27 cellular contexts compared by ENCODE assay signal in genomic region chr2:29705636-29706035, GRCh38.
"Had no signal": no experiment of that assay in that cellular context is flagged by ENCODE, and none has a peak within 500 bp of the region (broad histone marks: within the 10 kb centered on the region; RNA-seq: fewer than 3 reads in every experiment).

No MANE protein-coding gene starts in this region.

- H3K9me3 ChIP-seq: SJCRH30 had no signal

- H3K4me1 Mint-ChIP-seq: activated CD4-positive, alpha-beta T cell treated with anti-CD3 and anti-CD28 coated beads for 36 hours; activated naive CD4-positive, alpha-beta T cell treated with anti-CD3 and anti-CD28 coated beads, Interleukin-2, amount 10 ng/mL, durations not matched to agents 7 days and 5 days had no signal

- H3K27ac Mint-ChIP-seq: activated CD4-positive, alpha-beta memory T cell treated with anti-CD3 and anti-CD28 coated beads for 36 hours; activated CD4-positive, alpha-beta T cell treated with anti-CD3 and anti-CD28 coated beads for 36 hours; activated naive CD4-positive, alpha-beta T cell treated with anti-CD3 and anti-CD28 coated beads, Interleukin-2, amount 10 ng/mL, durations not matched to agents 7 days and 5 days; activated naive CD8-positive, alpha-beta T cell; activated naive CD8-positive, alpha-beta T cell treated with anti-CD3 and anti-CD28 coated beads, Interleukin-2, amount 50 U/mL, for 24 hours; activated T-helper 1 cell treated with anti-CD3 and anti-CD28 coated beads, Interleukin-12 subunit alpha, Interleukin-12 subunit beta, Interleukin-2, Interleukin-4 antibody, amounts not matched to agents 30 ng/mL and 10 ng/mL and 1 ng/mL, durations not matched to agents 14 hours and 24 hours and 36 hours; T-helper 1 cell treated with Interleukin-12 subunit alpha and Interleukin-12 subunit beta and Interleukin-4 antibody, amounts not matched to agents 30 μg/mL and 1 μg/mL, for 36 hours; T-helper 2 cell treated with Interferon-gamma antibody and Interleukin-4, amounts not matched to agents 5 μg/mL and 100 μg/mL, for 36 hours; WTC11 had no signal

- DNase-seq: activated CD4-positive, alpha-beta memory T cell treated with anti-CD3 and anti-CD28 coated beads for 36 hours; activated CD4-positive, alpha-beta T cell treated with anti-CD3 and anti-CD28 coated beads for 36 hours; activated CD4-positive, alpha-beta T cell treated with anti-CD3 and anti-CD28 coated beads, Interleukin-2, amount 50 U/mL, for 1 hour; activated CD8-positive, alpha-beta memory T cell treated with anti-CD3 and anti-CD28 coated beads, Interleukin-2, amount 50 U/mL, for 4 hours; activated effector memory CD4-positive, alpha-beta T cell treated with Interleukin-2 at 50 U/mL for 16 hours; activated naive CD4-positive, alpha-beta T cell treated with anti-CD3 and anti-CD28 coated beads, Interleukin-2, amount 10 ng/mL, durations not matched to agents 7 days and 5 days; activated naive CD8-positive, alpha-beta T cell treated with anti-CD3 and anti-CD28 coated beads, Interleukin-2, amount 50 U/mL, for 24 hours; activated T-cell treated with anti-CD3 and anti-CD28 coated beads for 4 hours; activated T-cell treated with anti-CD3 and anti-CD28 coated beads, Interleukin-2, amount 50 U/mL, for 4 hours; anterior cingulate cortex; brain microvascular endothelial cell; central memory CD4-positive, alpha-beta T cell; NCI-H1105; NCI-H1417 treated with DMSO at 0.1 percent for 48 hours; NCI-H187 treated with DMSO at 0.1 percent for 48 hours; NCI-H2081; SHP77 had no signal

- H3K9me3 Mint-ChIP-seq: activated CD4-positive, alpha-beta memory T cell treated with anti-CD3 and anti-CD28 coated beads for 36 hours; activated naive CD4-positive, alpha-beta T cell treated with anti-CD3 and anti-CD28 coated beads, Interleukin-2, amount 10 ng/mL, durations not matched to agents 7 days and 5 days; activated naive CD8-positive, alpha-beta T cell treated with anti-CD3 and anti-CD28 coated beads, Interleukin-2, amount 50 U/mL, for 24 hours; activated T-cell treated with anti-CD3 and anti-CD28 coated beads, Interleukin-2, amount 50 U/mL, for 4 hours; activated T-helper 1 cell treated with anti-CD3 and anti-CD28 coated beads, Interleukin-12 subunit alpha, Interleukin-12 subunit beta, Interleukin-2, Interleukin-4 antibody, amounts not matched to agents 30 ng/mL and 10 ng/mL and 1 ng/mL, durations not matched to agents 14 hours and 24 hours and 36 hours; T-helper 1 cell treated with Interleukin-12 subunit alpha and Interleukin-12 subunit beta and Interleukin-4 antibody, amounts not matched to agents 30 μg/mL and 1 μg/mL, for 36 hours; T-helper 2 cell treated with Interferon-gamma antibody and Interleukin-4, amounts not matched to agents 5 μg/mL and 100 μg/mL, for 36 hours; WTC11 had no signal

- H3K27me3 ChIP-seq: brain microvascular endothelial cell, SJCRH30 had no signal

- H3K27ac ChIP-seq: brain microvascular endothelial cell, SJCRH30, SK-N-MC had no signal

- H3K4me3 Mint-ChIP-seq: activated CD4-positive, alpha-beta memory T cell treated with anti-CD3 and anti-CD28 coated beads for 36 hours; activated CD4-positive, alpha-beta T cell treated with anti-CD3 and anti-CD28 coated beads for 36 hours; activated naive CD4-positive, alpha-beta T cell treated with anti-CD3 and anti-CD28 coated beads, Interleukin-2, amount 10 ng/mL, durations not matched to agents 7 days and 5 days; activated naive CD8-positive, alpha-beta T cell; activated naive CD8-positive, alpha-beta T cell treated with anti-CD3 and anti-CD28 coated beads, Interleukin-2, amount 50 U/mL, for 24 hours; activated T-cell treated with anti-CD3 and anti-CD28 coated beads, Interleukin-2, amount 50 U/mL, for 4 hours; activated T-helper 1 cell treated with anti-CD3 and anti-CD28 coated beads, Interleukin-12 subunit alpha, Interleukin-12 subunit beta, Interleukin-2, Interleukin-4 antibody, amounts not matched to agents 30 ng/mL and 10 ng/mL and 1 ng/mL, durations not matched to agents 14 hours and 24 hours and 36 hours; T-helper 1 cell treated with Interleukin-12 subunit alpha and Interleukin-12 subunit beta and Interleukin-4 antibody, amounts not matched to agents 30 μg/mL and 1 μg/mL, for 36 hours; T-helper 2 cell treated with Interferon-gamma antibody and Interleukin-4, amounts not matched to agents 5 μg/mL and 100 μg/mL, for 36 hours; WTC11 had no signal

- H3K27me3 Mint-ChIP-seq: activated CD4-positive, alpha-beta T cell treated with anti-CD3 and anti-CD28 coated beads for 36 hours; activated naive CD4-positive, alpha-beta T cell treated with anti-CD3 and anti-CD28 coated beads, Interleukin-2, amount 10 ng/mL, durations not matched to agents 7 days and 5 days; activated naive CD8-positive, alpha-beta T cell had no signal

- H3K4me3 ChIP-seq: K562, SJCRH30, SK-N-MC had no signal

- H3K36me3 Mint-ChIP-seq: activated CD4-positive, alpha-beta memory T cell treated with anti-CD3 and anti-CD28 coated beads for 36 hours; activated naive CD4-positive, alpha-beta T cell treated with anti-CD3 and anti-CD28 coated beads, Interleukin-2, amount 10 ng/mL, durations not matched to agents 7 days and 5 days; activated naive CD8-positive, alpha-beta T cell; WTC11 had no signal

- ATAC-seq: activated CD4-positive, alpha-beta T cell treated with anti-CD3 and anti-CD28 coated beads for 36 hours; activated CD4-positive, CD25-positive, alpha-beta regulatory T cell treated with anti-CD3 and anti-CD28 coated beads, Interleukin-2, amount 50 U/mL, for 24 hours; activated naive CD8-positive, alpha-beta T cell treated with anti-CD3 and anti-CD28 coated beads, Interleukin-2, amount 50 U/mL, for 24 hours; activated T-cell treated with anti-CD3 and anti-CD28 coated beads, Interleukin-2, amount 50 U/mL, for 4 hours; K562; Panc1; WTC11 had no signal

- H3K36me3 ChIP-seq: brain microvascular endothelial cell had no signal
